In genomic region chr3:195394024-195394423, GRCh38 we compare ENCODE assay signal across 12 cellular contexts.
DNase-seq lines count a peak whose midpoint lies in the region; ATAC-seq, FAIRE-seq and TF ChIP-seq lines count a peak whose summit lies in the region.
"Had no signal": no experiment of that assay in that cellular context is flagged by ENCODE, and none has a peak within 500 bp of the region (broad histone marks: within the 10 kb centered on the region; RNA-seq: fewer than 3 reads in every experiment).

No MANE protein-coding gene starts in this region.

- H3K9me3 Mint-ChIP-seq in effector memory CD8-positive, alpha-beta T cell, result no peaks in the 10 kb centered on the region

- H3K4me1 Mint-ChIP-seq in effector memory CD8-positive, alpha-beta T cell (ENCODE audit: low read depth in 2 of 2), result peaks cover 22 to 37% of the 10 kb centered on the region in 2 donors

- no peak overlapping the region for H3K4me3 Mint-ChIP-seq in effector memory CD8-positive, alpha-beta T cell

- 0 out of 2 replicates have a peak overlapping the region, but pooled peaks have one; percentile 7 for H3K27ac ChIP-seq in C4-2B
- H3K27ac ChIP-seq: A549 had no signal

- H3K36me3 Mint-ChIP-seq in effector memory CD8-positive, alpha-beta T cell (ENCODE audit: insufficient read depth), result peaks cover 16% of the 10 kb centered on the region

- ATAC-seq in HG02588 (IDR thresholded peaks at IDR 0.05; ENCODE audit: unreplicated experiment) (peak; percentile 68), HG03521 (IDR thresholded peaks at IDR 0.05; ENCODE audit: unreplicated experiment) (peak; percentile 66), HG03097 (IDR thresholded peaks at IDR 0.05; ENCODE audit: low FRiP score, unreplicated experiment) (no peak)
- ATAC-seq in effector memory CD8-positive, alpha-beta T cell (replicated peaks), result no peak
- ATAC-seq: A549 had no signal

- no peak for TF ChIP-seq CTCF in C4-2B (conservative IDR thresholded peaks at IDR 0.05)

- FAIRE-seq in GM19239 (lab: Jason Lieb, UNC), result peak; percentile 98
- FAIRE-seq: A549 had no signal

- H3K27me3 Mint-ChIP-seq in effector memory CD8-positive, alpha-beta T cell, result no peaks in the 10 kb centered on the region

- no peak for DNase-seq in GM19239 (ENCODE audit: insufficient read length, low spot score)
- no peak for DNase-seq in effector memory CD8-positive, alpha-beta T cell
- DNase-seq in KG1 (lab: John Stamatoyannopoulos, UW), result no peak
- DNase-seq in activated CD4-positive, alpha-beta T cell treated with anti-CD3 and anti-CD28 coated beads, Interleukin-2, amount 50 U/mL, for 1 hour, result no peak
- DNase-seq: activated CD4-positive, CD25-positive, alpha-beta regulatory T cell treated with anti-CD3 and anti-CD28 coated beads, Interleukin-2, amount 50 U/mL, for 72 hours; NCI-H774; stimulated activated CD4-positive, alpha-beta T cell treated with anti-CD3 and anti-CD28 coated beads, Interleukin-2, amount 100 ng/mL, for 24 hours had no signal

- peak overlapping the region in 1 of 2 donors; percentile 1 for H3K27ac Mint-ChIP-seq in effector memory CD8-positive, alpha-beta T cell

Comparison
In these comparisons a context has a peak if more than half of its experiments do, and no peak if none do; other contexts are left out.
1. ATAC-seq: peak in HG02588 (single experiment) and HG03521 (single experiment); none in HG03097 (single experiment) and effector memory CD8-positive, alpha-beta T cell (single experiment).